In genomic region chr3:73056365-73057150, GRCh38 we compare ENCODE assay signal across 8 cellular contexts. TPM values are rescaled to one million over a fixed set of nuclear protein-coding genes. Genes with fewer than 3 reads are reported as not detected.
DNase-seq lines count a peak whose midpoint lies in the region; ATAC-seq lines count a peak whose summit lies in the region.

No MANE protein-coding gene starts in this region.

- in situ Hi-C loops in SK-MEL-5 (cut with HindIII; ENCODE audit: low pct_unique_long_range_greater_than_20kb, low sequenced_read_pairs): loop anchor here (25.0 kb wide), 1 partner anchor 119 kb away; no protein-coding TSS in a partner anchor

- ATAC-seq in HG02885 (IDR thresholded peaks at IDR 0.05; ENCODE audit: poor library complexity, unreplicated experiment): no peak
- ATAC-seq in HG03460 (IDR thresholded peaks at IDR 0.05; ENCODE audit: unreplicated experiment): no peak

- DNase-seq in Ammon's horn (ENCODE audit: low spot score): peak; percentile 73
- peak; percentile 15 for DNase-seq in H4 (ENCODE audit: low spot score)
- peak; percentile 67 for DNase-seq in SK-MEL-5 (ENCODE audit: low read depth, low spot score)
- peak; percentile 66 for DNase-seq in fibroblast of the conjunctiva (ENCODE audit: low read depth)
- DNase-seq in renal cortical epithelial cell (ENCODE audit: low read depth): peak; percentile 75
- no peak for DNase-seq in NCI-H2029 (lab: John Stamatoyannopoulos, UW)

RNA-seq across cellular contexts. Expression of gene EBLN2, which starts 4.9 kb away (rescaled TPM):
- 0.04 and 0.76 TPM in 2 replicates for total RNA-seq in H4 (2014; rRNA removed; shearing (Covaris generic))
- total RNA-seq in SK-MEL-5 (2014; rRNA removed; shearing (Covaris generic)): 2.1 and 3.2 TPM in 2 replicates
- 0.05 and 0.20 TPM in 2 replicates for polyA plus RNA-seq in SK-MEL-5 (2015; cell fraction: cytosol; rRNA removed)
- polyA plus RNA-seq in SK-MEL-5 (2015; cell fraction: nucleus; rRNA removed): 21.3 TPM in 2 replicates
- 3.6 and 5.7 TPM in 2 replicates for total RNA-seq in renal cortical epithelial cell

RNA-seq across cellular contexts. Expression of gene PPP4R2, which starts 59.9 kb away (rescaled TPM):
- 18.4 and 30.0 TPM in 2 replicates for total RNA-seq in H4 (2014; rRNA removed; shearing (Covaris generic))
- 65.4 and 67.7 TPM in 2 replicates for total RNA-seq in SK-MEL-5 (2014; rRNA removed; shearing (Covaris generic))
- polyA plus RNA-seq in SK-MEL-5 (2015; cell fraction: cytosol; rRNA removed): 22.7 and 22.8 TPM in 2 replicates
- 39.1 and 42.7 TPM in 2 replicates for polyA plus RNA-seq in SK-MEL-5 (2015; cell fraction: nucleus; rRNA removed)
- 99.5 and 116 TPM in 2 replicates for total RNA-seq in renal cortical epithelial cell
